ENCODE assay signal across 30 cellular contexts in the genomic region with DNA sequence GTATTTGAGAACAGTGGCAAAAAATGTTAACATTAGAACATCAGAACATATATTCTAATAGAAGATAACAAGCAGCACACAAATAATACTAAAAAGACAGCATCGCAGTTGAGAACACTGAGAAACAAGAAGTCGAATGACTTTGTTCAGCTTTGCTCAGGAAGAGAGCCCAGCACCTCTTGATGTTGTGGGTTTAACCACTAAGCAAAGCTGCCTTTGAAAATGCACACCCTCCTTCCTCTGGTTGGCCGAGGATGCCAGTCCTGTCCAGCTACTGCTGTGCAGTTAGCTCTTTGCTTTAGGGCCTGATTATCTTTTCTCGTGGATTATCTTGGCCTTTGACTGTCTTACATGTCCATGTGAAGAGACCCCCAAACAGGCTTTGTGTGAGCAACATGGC.
"Had no signal": no experiment of that assay in that cellular context is flagged by ENCODE, and none has a peak within 500 bp of the region (broad histone marks: within the 10 kb centered on the region; RNA-seq: fewer than 3 reads in every experiment).

No MANE protein-coding gene starts in this region.

- H3K4me2 ChIP-seq: KMS-11 had no signal

- H3K4me1 ChIP-seq: SJCRH30 had no signal

- H3K27ac Mint-ChIP-seq: activated CD4-positive, alpha-beta memory T cell treated with anti-CD3 and anti-CD28 coated beads, Interleukin-2, amount 10 ng/mL, durations not matched to agents 7 days and 5 days; activated CD4-positive, alpha-beta T cell treated with anti-CD3 and anti-CD28 coated beads for 36 hours; activated naive CD4-positive, alpha-beta T cell treated with anti-CD3 and anti-CD28 coated beads, Interleukin-2, amount 50 U/mL, for 24 hours; activated naive CD8-positive, alpha-beta T cell treated with anti-CD3 and anti-CD28 coated beads, Interleukin-2, amount 50 U/mL, for 24 hours; activated T-cell treated with anti-CD3 and anti-CD28 coated beads, Interleukin-2, amount 50 U/mL, for 24 hours; activated T-helper 2 cell treated with anti-CD3 and anti-CD28 coated beads, Interferon-gamma antibody, Interleukin-2, Interleukin-4, amounts not matched to agents 10 μg/mL and 5 μg/mL and 100 μg/mL, durations not matched to agents 14 hours and 24 hours and 36 hours; brain; WTC11 had no signal

- H3K9me3 Mint-ChIP-seq: activated CD4-positive, alpha-beta memory T cell treated with anti-CD3 and anti-CD28 coated beads, Interleukin-2, amount 10 ng/mL, durations not matched to agents 7 days and 5 days; activated naive CD4-positive, alpha-beta T cell treated with anti-CD3 and anti-CD28 coated beads, Interleukin-2, amount 50 U/mL, for 24 hours; activated naive CD8-positive, alpha-beta T cell treated with anti-CD3 and anti-CD28 coated beads, Interleukin-2, amount 50 U/mL, for 24 hours; activated T-cell treated with anti-CD3 and anti-CD28 coated beads, Interleukin-2, amount 50 U/mL, for 24 hours; activated T-helper 2 cell treated with anti-CD3 and anti-CD28 coated beads, Interferon-gamma antibody, Interleukin-2, Interleukin-4, amounts not matched to agents 10 μg/mL and 5 μg/mL and 100 μg/mL, durations not matched to agents 14 hours and 24 hours and 36 hours had no signal

- DNase-seq: activated CD4-positive, alpha-beta memory T cell treated with anti-CD3 and anti-CD28 coated beads, Interleukin-2, amount 10 ng/mL, durations not matched to agents 7 days and 5 days; activated CD4-positive, alpha-beta T cell treated with anti-CD3 and anti-CD28 coated beads for 36 hours; activated CD4-positive, alpha-beta T cell treated with anti-CD3 and anti-CD28 coated beads, Interleukin-2, amount 50 U/mL, for 1 hour; activated gamma-delta T cell; activated naive CD4-positive, alpha-beta T cell treated with Interleukin-2 at 50 U/mL for 16 hours; activated naive CD8-positive, alpha-beta T cell treated with anti-CD3 and anti-CD28 coated beads, Interleukin-2, amount 50 U/mL, for 24 hours; activated T-cell treated with anti-CD3 and anti-CD28 coated beads, Interleukin-2, amount 50 U/mL, for 24 hours; anterior cingulate cortex; caudate nucleus; cerebellar nuclear complex; NCI-H1092 treated with DMSO at 0.1 percent for 48 hours; NCI-H1417; NCI-H146; NCI-H187; NCI-H2029 treated with DMSO at 0.1 percent for 48 hours; NCI-H2107; NCI-H2171; NCI-H510A; NCI-H526; NCI-H748 treated with DMSO at 0.1 percent for 48 hours; SHP77; SJCRH30 had no signal

- H3K4me3 ChIP-seq: SJCRH30, SK-N-MC had no signal

- H3K36me3 Mint-ChIP-seq: activated naive CD4-positive, alpha-beta T cell treated with anti-CD3 and anti-CD28 coated beads, Interleukin-2, amount 50 U/mL, for 24 hours had no signal

- H3K27me3 Mint-ChIP-seq: brain had no signal

- H3K4me3 Mint-ChIP-seq: activated CD4-positive, alpha-beta memory T cell treated with anti-CD3 and anti-CD28 coated beads, Interleukin-2, amount 10 ng/mL, durations not matched to agents 7 days and 5 days; activated CD4-positive, alpha-beta T cell treated with anti-CD3 and anti-CD28 coated beads for 36 hours; activated naive CD4-positive, alpha-beta T cell treated with anti-CD3 and anti-CD28 coated beads, Interleukin-2, amount 50 U/mL, for 24 hours; activated naive CD8-positive, alpha-beta T cell treated with anti-CD3 and anti-CD28 coated beads, Interleukin-2, amount 50 U/mL, for 24 hours; activated T-cell treated with anti-CD3 and anti-CD28 coated beads, Interleukin-2, amount 50 U/mL, for 24 hours; brain; WTC11 had no signal

- H3K27ac ChIP-seq: KMS-11, SJCRH30, SK-N-MC had no signal

- H3K27me3 ChIP-seq: SJCRH30 had no signal

- H3K36me3 ChIP-seq: SJCRH30 had no signal

- ATAC-seq: activated CD4-positive, alpha-beta T cell treated with anti-CD3 and anti-CD28 coated beads for 36 hours; activated CD4-positive, CD25-positive, alpha-beta regulatory T cell treated with anti-CD3 and anti-CD28 coated beads, Interleukin-2, amount 50 U/mL, for 24 hours; activated naive CD8-positive, alpha-beta T cell treated with anti-CD3 and anti-CD28 coated beads, Interleukin-2, amount 50 U/mL, for 24 hours; Panc1; WTC11 had no signal

- H3K4me1 Mint-ChIP-seq: activated CD4-positive, alpha-beta memory T cell treated with anti-CD3 and anti-CD28 coated beads, Interleukin-2, amount 10 ng/mL, durations not matched to agents 7 days and 5 days; activated CD4-positive, alpha-beta T cell treated with anti-CD3 and anti-CD28 coated beads for 36 hours; activated naive CD8-positive, alpha-beta T cell treated with anti-CD3 and anti-CD28 coated beads, Interleukin-2, amount 50 U/mL, for 24 hours had no signal

- H3K9me3 ChIP-seq: SJCRH30 had no signal
